ENCODE assay signal across 9 cellular contexts in the genomic region with DNA sequence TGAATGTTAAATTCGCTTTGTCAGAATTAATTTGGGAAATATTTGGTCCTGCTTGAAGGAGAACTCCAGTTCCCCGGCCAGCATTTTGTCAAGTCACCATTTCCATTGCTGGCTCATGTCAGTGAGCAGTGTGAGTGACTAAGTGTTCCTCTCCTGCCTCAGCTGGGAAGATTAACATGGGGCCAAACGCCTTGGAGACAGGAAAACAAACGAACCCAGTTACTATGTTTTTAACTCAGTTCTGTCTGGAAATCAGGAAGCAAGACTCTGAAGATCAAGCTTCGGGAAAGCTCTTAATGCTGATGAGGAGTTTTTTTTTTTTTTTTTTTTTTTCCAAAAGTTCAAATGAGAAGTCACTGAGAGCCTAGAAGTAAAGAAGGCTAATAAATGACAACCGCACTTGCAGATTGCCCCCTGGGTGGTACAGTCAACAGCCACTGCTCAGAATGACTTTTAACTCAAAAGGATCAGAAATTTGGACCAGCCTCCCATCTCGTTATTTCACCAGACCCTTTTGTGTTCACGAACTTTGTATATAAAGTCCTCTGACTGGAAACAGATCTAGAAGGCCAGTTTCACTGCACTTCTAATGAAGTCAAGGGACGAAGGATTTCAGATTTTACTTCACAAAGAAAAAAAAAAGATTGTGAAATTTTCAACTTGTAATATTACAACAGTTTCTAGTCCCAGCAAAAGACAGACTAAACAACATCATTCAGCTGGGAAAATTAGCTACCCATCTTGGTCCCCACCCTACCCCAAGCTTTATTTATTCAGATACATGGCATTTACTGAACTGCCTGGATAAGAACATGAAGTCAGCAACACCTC.
DNase-seq lines count a peak whose midpoint lies in the region; ATAC-seq and TF ChIP-seq lines count a peak whose summit lies in the region.
"Had no signal": no experiment of that assay in that cellular context is flagged by ENCODE, and none has a peak within 500 bp of the region (broad histone marks: within the 10 kb centered on the region; RNA-seq: fewer than 3 reads in every experiment).

No MANE protein-coding gene starts in this region.

- no peaks in the 10 kb centered on the region for H3K27me3 Mint-ChIP-seq in nephron progenitor cell (ENCODE audit: low read depth, poor library complexity)
- H3K27me3 Mint-ChIP-seq in activated CD8-positive, alpha-beta memory T cell treated with anti-CD3 and anti-CD28 coated beads, Interleukin-2, amount 10 ng/mL, durations not matched to agents 7 days and 5 days = peaks cover 37% of the 10 kb centered on the region
- peaks cover 29 to 48% of the 10 kb centered on the region in 2 donors for H3K27me3 Mint-ChIP-seq in effector memory CD8-positive, alpha-beta T cell

- no peaks in the 10 kb centered on the region for H3K9me3 ChIP-seq in RWPE2 (ENCODE audit: severe bottlenecking)

- TF ChIP-seq CTCF in RWPE2 (IDR thresholded peaks at IDR 0.05; ENCODE audit: poor library complexity, severe bottlenecking) (no peak), fibroblast of pulmonary artery (IDR thresholded peaks at IDR 0.05; ENCODE audit: low read length, missing control alignments) (no peak), nephron progenitor cell (IDR thresholded peaks at IDR 0.05) (no peak)

- no peak overlapping the region for H3K4me3 ChIP-seq in RWPE2 (ENCODE audit: severe bottlenecking)
- H3K4me3 ChIP-seq in fibroblast of pulmonary artery (replicated peaks; ENCODE audit: low read depth, low read length) = no peak overlapping the region

- no peaks in the 10 kb centered on the region for H3K36me3 ChIP-seq in RWPE2 (ENCODE audit: low read depth)

- H3K9me3 Mint-ChIP-seq in nephron progenitor cell = no peaks in the 10 kb centered on the region
- H3K9me3 Mint-ChIP-seq in activated CD8-positive, alpha-beta memory T cell treated with anti-CD3 and anti-CD28 coated beads, Interleukin-2, amount 10 ng/mL, durations not matched to agents 7 days and 5 days (ENCODE audit: low read depth) = no peaks in the 10 kb centered on the region
- no peaks in the 10 kb centered on the region for H3K9me3 Mint-ChIP-seq in effector memory CD8-positive, alpha-beta T cell

- DNase-seq in Ammon's horn (ENCODE audit: low spot score) (peak; percentile 68), RWPE2 (ENCODE audit: low spot score) (no peak), fibroblast of pulmonary artery (ENCODE audit: low read depth) (peak; percentile 98), nephron progenitor cell (no peak), SIG-M5 (lab: John Stamatoyannopoulos, UW) (no peak)
- DNase-seq in activated CD8-positive, alpha-beta memory T cell treated with anti-CD3 and anti-CD28 coated beads, Interleukin-2, amount 10 ng/mL, durations not matched to agents 7 days and 5 days = no peak
- DNase-seq in effector memory CD8-positive, alpha-beta T cell = no peak
- DNase-seq: stimulated activated CD4-positive, alpha-beta T cell treated with anti-CD3 and anti-CD28 coated beads, Interleukin-4, amount 100 ng/mL, for 4 hours had no signal

- CTCF ChIA-PET in activated CD8-positive, alpha-beta memory T cell treated with anti-CD3 and anti-CD28 coated beads, Interleukin-2, amount 10 ng/mL, durations not matched to agents 7 days and 5 days (lab: Charles Lee) = no interaction called here

- H3K4me3 Mint-ChIP-seq in nephron progenitor cell = peak overlapping the region; percentile 41
- no peak overlapping the region for H3K4me3 Mint-ChIP-seq in activated CD8-positive, alpha-beta memory T cell treated with anti-CD3 and anti-CD28 coated beads, Interleukin-2, amount 10 ng/mL, durations not matched to agents 7 days and 5 days
- H3K4me3 Mint-ChIP-seq in effector memory CD8-positive, alpha-beta T cell = no peak overlapping the region

- H3K4me1 Mint-ChIP-seq in nephron progenitor cell = peaks cover 75% of the 10 kb centered on the region
- peaks cover 8% of the 10 kb centered on the region for H3K4me1 Mint-ChIP-seq in activated CD8-positive, alpha-beta memory T cell treated with anti-CD3 and anti-CD28 coated beads, Interleukin-2, amount 10 ng/mL, durations not matched to agents 7 days and 5 days
- peaks cover 0 to 2% of the 10 kb centered on the region in 2 donors for H3K4me1 Mint-ChIP-seq in effector memory CD8-positive, alpha-beta T cell (ENCODE audit: low read depth in 2 of 2)

- ATAC-seq in RWPE2 (ENCODE audit: low read depth) = peak; percentile 50
- ATAC-seq in GM18517 (IDR thresholded peaks at IDR 0.05; ENCODE audit: unreplicated experiment) = no peak
- ATAC-seq in activated CD8-positive, alpha-beta memory T cell treated with anti-CD3 and anti-CD28 coated beads, Interleukin-2, amount 10 ng/mL, durations not matched to agents 7 days and 5 days = no peak
- ATAC-seq in effector memory CD8-positive, alpha-beta T cell (replicated peaks) = no peak

- peaks cover 50% of the 10 kb centered on the region for H3K4me1 ChIP-seq in RWPE2 (ENCODE audit: insufficient read depth, poor library complexity, severe bottlenecking)

- no peaks in the 10 kb centered on the region for H3K27me3 ChIP-seq in RWPE2 (ENCODE audit: insufficient read depth, poor library complexity, severe bottlenecking)

- H3K27ac ChIP-seq in RWPE2 (ENCODE audit: poor library complexity, severe bottlenecking) = peak overlapping the region; percentile 99

- H3K36me3 Mint-ChIP-seq in nephron progenitor cell (ENCODE audit: low read depth) = peaks cover 52% of the 10 kb centered on the region
- H3K36me3 Mint-ChIP-seq in activated CD8-positive, alpha-beta memory T cell treated with anti-CD3 and anti-CD28 coated beads, Interleukin-2, amount 10 ng/mL, durations not matched to agents 7 days and 5 days = no peaks in the 10 kb centered on the region
- H3K36me3 Mint-ChIP-seq in effector memory CD8-positive, alpha-beta T cell (ENCODE audit: insufficient read depth) = no peaks in the 10 kb centered on the region

- H3K27ac Mint-ChIP-seq in nephron progenitor cell = peak overlapping the region; percentile 95
- H3K27ac Mint-ChIP-seq in activated CD8-positive, alpha-beta memory T cell treated with anti-CD3 and anti-CD28 coated beads, Interleukin-2, amount 10 ng/mL, durations not matched to agents 7 days and 5 days = no peak overlapping the region
- H3K27ac Mint-ChIP-seq in effector memory CD8-positive, alpha-beta T cell = no peak overlapping the region

Comparison
In these comparisons a context has a peak if more than half of its experiments do, and no peak if none do; other contexts are left out.
1. DNase-seq: peak in Ammon's horn (single experiment) and fibroblast of pulmonary artery (single experiment); none in RWPE2 (single experiment), nephron progenitor cell (single experiment), activated CD8-positive, alpha-beta memory T cell treated with anti-CD3 and anti-CD28 coated beads, Interleukin-2, amount 10 ng/mL, durations not matched to agents 7 days and 5 days (single experiment), effector memory CD8-positive, alpha-beta T cell (0 of 3) and SIG-M5 (single experiment).